Comparison of ENCODE assay signal across 9 cellular contexts in the genomic region with DNA sequence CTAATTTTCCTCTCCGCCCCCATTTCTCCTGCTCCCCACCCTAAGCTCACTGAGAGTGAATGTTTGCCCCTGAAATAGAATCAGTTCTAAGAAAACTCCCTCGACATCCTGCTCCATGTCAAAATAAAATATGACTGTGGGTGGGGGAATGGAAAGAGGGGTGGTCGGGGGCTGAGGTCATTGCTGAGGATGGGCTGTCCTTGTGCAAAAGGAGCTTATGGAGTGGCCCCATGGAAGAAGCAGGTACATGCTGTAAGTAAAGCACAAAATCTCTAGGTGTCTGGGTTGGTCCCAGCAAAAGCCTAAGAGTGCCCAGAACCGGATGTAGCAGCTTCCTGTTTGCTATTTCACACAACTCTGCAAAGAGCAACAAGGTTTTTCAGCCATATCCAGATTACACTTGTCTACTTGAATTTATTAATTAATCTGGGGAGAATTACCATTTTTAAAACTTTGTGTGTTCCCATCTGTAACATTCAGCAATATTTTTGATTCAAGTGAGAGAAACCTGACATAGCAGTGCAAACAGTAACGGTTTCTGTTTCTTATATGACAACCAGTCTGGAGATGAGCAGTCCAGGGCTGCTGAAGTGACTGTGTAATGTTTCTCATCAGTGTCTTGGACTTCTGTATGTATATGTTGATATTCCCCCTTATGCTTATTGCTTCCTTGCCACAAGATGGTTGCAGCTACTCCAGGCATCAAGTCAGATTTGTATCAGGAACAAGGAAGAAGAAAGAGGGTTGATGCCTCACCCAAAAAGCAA. TPM values are rescaled to one million over a fixed set of nuclear protein-coding genes. Genes with fewer than 3 reads are reported as not detected.
DNase-seq lines count a peak whose midpoint lies in the region; ATAC-seq and TF ChIP-seq lines count a peak whose summit lies in the region.
"Had no signal": no experiment of that assay in that cellular context is flagged by ENCODE, and none has a peak within 500 bp of the region (broad histone marks: within the 10 kb centered on the region; RNA-seq: fewer than 3 reads in every experiment).

No MANE protein-coding gene starts in this region.

- no peaks in the 10 kb centered on the region for H3K9me3 ChIP-seq in left lung

- no peak overlapping the region for H3K4me3 ChIP-seq in left lung

- H3K36me3 Mint-ChIP-seq in dendritic cell treated with granulocyte-macrophage colony-stimulating factor and Interleukin-4, amounts not matched to agents 40 ng/mL and 50 ng/mL, for 4 days (ENCODE audit: low read depth) = no peaks in the 10 kb centered on the region
- no peaks in the 10 kb centered on the region for H3K36me3 Mint-ChIP-seq in Calu3 (ENCODE audit: insufficient read depth, unreplicated experiment)

- intact Hi-C loops in dendritic cell treated with granulocyte-macrophage colony-stimulating factor and Interleukin-4, amounts not matched to agents 40 ng/mL and 50 ng/mL, for 4 days (cut with micrococcal nuclease) = no loop called here
- intact Hi-C loops in Calu3 (cut with micrococcal nuclease; ENCODE audit: unreplicated experiment) (loop anchor here (10.0 kb wide), 1 partner anchor 190 kb away; no protein-coding TSS in a partner anchor), left lung (cut with DNase I) (loop anchor here in 1 of 2 donors (10.0 kb wide), 1 partner anchor 340 kb away; the partner anchor contains the start of genes ADCY4 and RIPK3)

- no peak overlapping the region for H3K4me3 Mint-ChIP-seq in dendritic cell treated with granulocyte-macrophage colony-stimulating factor and Interleukin-4, amounts not matched to agents 40 ng/mL and 50 ng/mL, for 4 days
- no peak overlapping the region for H3K4me3 Mint-ChIP-seq in Calu3 (ENCODE audit: low read depth, unreplicated experiment)

- H3K4me1 ChIP-seq in left lung = peaks cover 0 to 27% of the 10 kb centered on the region in 2 donors

- ATAC-seq in GM21576 (IDR thresholded peaks at IDR 0.05; ENCODE audit: unreplicated experiment) (peak; percentile 65), left lung (no peak)

- TF ChIP-seq CTCF in Calu3 (IDR thresholded peaks at IDR 0.05; ENCODE audit: unreplicated experiment) = no peak
- TF ChIP-seq CTCF in left lung (IDR thresholded peaks at IDR 0.05) = no peak

- H3K4me1 Mint-ChIP-seq in dendritic cell treated with granulocyte-macrophage colony-stimulating factor and Interleukin-4, amounts not matched to agents 40 ng/mL and 50 ng/mL, for 4 days (ENCODE audit: low read depth) = peaks cover 30% of the 10 kb centered on the region
- H3K4me1 Mint-ChIP-seq in Calu3 (ENCODE audit: low read depth, unreplicated experiment) = peaks cover 8% of the 10 kb centered on the region

- BruUV-seq in Calu3 (replicated peaks; lab: Mats Ljungman, UMichigan) = no TSS peak

- H3K27ac ChIP-seq in left lung = peak overlapping the region in 1 of 2 donors; percentile 42

- CTCF ChIA-PET in Calu3 (lab: Charles Lee) = no interaction called here

- no peaks in the 10 kb centered on the region for H3K9me3 Mint-ChIP-seq in dendritic cell treated with granulocyte-macrophage colony-stimulating factor and Interleukin-4, amounts not matched to agents 40 ng/mL and 50 ng/mL, for 4 days
- no peaks in the 10 kb centered on the region for H3K9me3 Mint-ChIP-seq in Calu3 (ENCODE audit: low read depth, unreplicated experiment)

- TF ChIP-seq POLR2A in GM15510 (IDR thresholded peaks at IDR 0.05; ENCODE audit: borderline replicate concordance, extremely low read depth, insufficient read length) = peak; percentile 28

- DNase-seq in Kasumi-1 (lab: John Stamatoyannopoulos, UW) (peak; percentile 11 to 27), Calu3 (no peak), left lung (no peak), DMS79 (lab: John Stamatoyannopoulos, UW) (no peak), AG20443 (ENCODE audit: low spot score) (no peak)

- no peaks in the 10 kb centered on the region for H3K27me3 ChIP-seq in left lung

- peak overlapping the region; percentile 55 for H3K27ac Mint-ChIP-seq in dendritic cell treated with granulocyte-macrophage colony-stimulating factor and Interleukin-4, amounts not matched to agents 40 ng/mL and 50 ng/mL, for 4 days
- no peak overlapping the region for H3K27ac Mint-ChIP-seq in Calu3 (ENCODE audit: unreplicated experiment)

- no peaks in the 10 kb centered on the region for H3K36me3 ChIP-seq in left lung

- H3K27me3 Mint-ChIP-seq in dendritic cell treated with granulocyte-macrophage colony-stimulating factor and Interleukin-4, amounts not matched to agents 40 ng/mL and 50 ng/mL, for 4 days = peaks cover 8% of the 10 kb centered on the region
- peaks cover 57% of the 10 kb centered on the region for H3K27me3 Mint-ChIP-seq in Calu3 (ENCODE audit: unreplicated experiment)

RNA-seq across cellular contexts. Expression of gene GZMB, which starts 40.4 kb away (rescaled TPM):
- not detected in 2 replicates for total RNA-seq in Calu3 (2022)
- total RNA-seq in left lung = 1 to 10 TPM; 7.4 to 8.2 TPM
- total RNA-seq: dermis microvascular lymphatic vessel endothelial cell had no signal

Comparison
In these comparisons a context has a peak if more than half of its experiments do, and no peak if none do; other contexts are left out.
1. DNase-seq: peak in Kasumi-1 (2 of 2); none in Calu3 (single experiment), left lung (0 of 2), DMS79 (single experiment) and AG20443 (single experiment).